ENCODE assay signal across 26 cellular contexts in genomic region chr3:127053450-127053849, GRCh38.
"Had no signal": no experiment of that assay in that cellular context is flagged by ENCODE, and none has a peak within 500 bp of the region (broad histone marks: within the 10 kb centered on the region; RNA-seq: fewer than 3 reads in every experiment).

No MANE protein-coding gene starts in this region.

- H3K36me3 ChIP-seq: ascending aorta, brain microvascular endothelial cell, ovary, sigmoid colon, vagina had no signal

- H3K4me1 ChIP-seq: foreskin keratinocyte, sigmoid colon had no signal

- H3K27me3 Mint-ChIP-seq: activated CD4-positive, alpha-beta memory T cell treated with anti-CD3 and anti-CD28 coated beads, Interleukin-2, amount 10 ng/mL, durations not matched to agents 7 days and 5 days; activated CD8-positive, alpha-beta memory T cell treated with anti-CD3 and anti-CD28 coated beads, Interleukin-2, amount 10 ng/mL, durations not matched to agents 7 days and 5 days had no signal

- DNase-seq: activated CD4-positive, alpha-beta memory T cell treated with anti-CD3 and anti-CD28 coated beads, Interleukin-2, amount 10 ng/mL, durations not matched to agents 7 days and 5 days; activated CD4-positive, alpha-beta T cell treated with anti-CD3 and anti-CD28 coated beads for 4 hours; activated CD4-positive, CD25-positive, alpha-beta regulatory T cell; activated CD8-positive, alpha-beta memory T cell treated with anti-CD3 and anti-CD28 coated beads, Interleukin-2, amount 10 ng/mL, durations not matched to agents 7 days and 5 days; activated naive CD4-positive, alpha-beta T cell treated with anti-CD3 and anti-CD28 coated beads, Interleukin-2, amount 10 ng/mL, durations not matched to agents 7 days and 5 days; activated T-cell treated with anti-CD3 and anti-CD28 coated beads for 4 hours; brain microvascular endothelial cell; central memory CD4-positive, alpha-beta T cell; dermis blood vessel endothelial cell; effector memory CD4-positive, alpha-beta T cell; foreskin keratinocyte; hippocampal formation; naive B cell; sigmoid colon; stimulated activated CD4-positive, alpha-beta T cell treated with anti-CD3 and anti-CD28 coated beads, Interleukin-2, amount 100 ng/mL, for 48 hours; stimulated activated CD8-positive, alpha-beta memory T cell treated with anti-CD3 and anti-CD28 coated beads, Interleukin-4, amount 100 ng/mL, for 48 hours; stimulated activated naive B cell treated with anti-CD40 and anti-IgM and Interleukin-4, amounts not matched to agents 10 μg/mL and 1 μg/mL and 100 μg/mL, for 72 hours; SW 1271; T-helper 17 cell; trophoblast cell had no signal

- H3K27ac ChIP-seq: ascending aorta, brain microvascular endothelial cell, foreskin keratinocyte, ovary, sigmoid colon, SK-N-MC, vagina had no signal

- H3K27me3 ChIP-seq: ascending aorta, brain microvascular endothelial cell, foreskin keratinocyte, ovary, sigmoid colon, vagina had no signal

- H3K4me1 Mint-ChIP-seq: activated CD4-positive, alpha-beta memory T cell treated with anti-CD3 and anti-CD28 coated beads, Interleukin-2, amount 10 ng/mL, durations not matched to agents 7 days and 5 days; activated CD8-positive, alpha-beta memory T cell treated with anti-CD3 and anti-CD28 coated beads, Interleukin-2, amount 10 ng/mL, durations not matched to agents 7 days and 5 days; activated naive CD4-positive, alpha-beta T cell treated with anti-CD3 and anti-CD28 coated beads, Interleukin-2, amount 10 ng/mL, durations not matched to agents 7 days and 5 days; naive B cell; stimulated activated naive B cell treated with anti-CD40 and anti-IgM and Interleukin-4, amounts not matched to agents 10 μg/mL and 1 μg/mL and 100 μg/mL, for 72 hours; T-helper 17 cell had no signal

- H3K4me3 Mint-ChIP-seq: activated CD4-positive, alpha-beta memory T cell treated with anti-CD3 and anti-CD28 coated beads, Interleukin-2, amount 10 ng/mL, durations not matched to agents 7 days and 5 days; activated CD8-positive, alpha-beta memory T cell treated with anti-CD3 and anti-CD28 coated beads, Interleukin-2, amount 10 ng/mL, durations not matched to agents 7 days and 5 days; activated naive CD4-positive, alpha-beta T cell treated with anti-CD3 and anti-CD28 coated beads, Interleukin-2, amount 10 ng/mL, durations not matched to agents 7 days and 5 days; stimulated activated naive B cell treated with anti-CD40 and anti-IgM and Interleukin-4, amounts not matched to agents 10 μg/mL and 1 μg/mL and 100 μg/mL, for 72 hours; T-helper 17 cell had no signal

- H3K27ac Mint-ChIP-seq: activated CD4-positive, alpha-beta memory T cell treated with anti-CD3 and anti-CD28 coated beads, Interleukin-2, amount 10 ng/mL, durations not matched to agents 7 days and 5 days; activated CD8-positive, alpha-beta memory T cell treated with anti-CD3 and anti-CD28 coated beads, Interleukin-2, amount 10 ng/mL, durations not matched to agents 7 days and 5 days; activated naive CD4-positive, alpha-beta T cell treated with anti-CD3 and anti-CD28 coated beads, Interleukin-2, amount 10 ng/mL, durations not matched to agents 7 days and 5 days; naive B cell; stimulated activated naive B cell treated with anti-CD40 and anti-IgM and Interleukin-4, amounts not matched to agents 10 μg/mL and 1 μg/mL and 100 μg/mL, for 72 hours; T-helper 17 cell had no signal

- H3K4me2 ChIP-seq: smooth muscle cell had no signal

- H3K4me3 ChIP-seq: ascending aorta, lung, ovary, sigmoid colon, SK-N-MC, smooth muscle cell, vagina had no signal

- H3K9me3 ChIP-seq: vagina had no signal

- ATAC-seq: activated CD8-positive, alpha-beta memory T cell treated with anti-CD3 and anti-CD28 coated beads, Interleukin-2, amount 10 ng/mL, durations not matched to agents 7 days and 5 days; foreskin keratinocyte; stimulated activated naive B cell treated with anti-CD40 and anti-IgM and Interleukin-4, amounts not matched to agents 10 μg/mL and 1 μg/mL and 100 μg/mL, for 72 hours; T-helper 17 cell had no signal

- H3K36me3 Mint-ChIP-seq: activated CD8-positive, alpha-beta memory T cell treated with anti-CD3 and anti-CD28 coated beads, Interleukin-2, amount 10 ng/mL, durations not matched to agents 7 days and 5 days; activated naive CD4-positive, alpha-beta T cell treated with anti-CD3 and anti-CD28 coated beads, Interleukin-2, amount 10 ng/mL, durations not matched to agents 7 days and 5 days had no signal
